In genomic region chr14:22305563-22306127, GRCh38 we compare ENCODE assay signal across 25 cellular contexts.
DNase-seq lines count a peak whose midpoint lies in the region; ATAC-seq, FAIRE-seq and TF ChIP-seq lines count a peak whose summit lies in the region.
"Had no signal": no experiment of that assay in that cellular context is flagged by ENCODE, and none has a peak within 500 bp of the region (broad histone marks: within the 10 kb centered on the region; RNA-seq: fewer than 3 reads in every experiment).

No MANE protein-coding gene starts in this region.

- TF ChIP-seq CTCF in CD4-positive, alpha-beta T cell (IDR thresholded peaks at IDR 0.05), result no peak

- DNase-seq in CD4-positive, alpha-beta T cell, result no peak
- DNase-seq in GM18507 (ENCODE audit: extremely low spot score, insufficient read length, low read depth) (no peak), Karpas-422 (peak; percentile 60), T-helper 17 cell (no peak), LoVo (ENCODE audit: low spot score) (no peak), NCI-H1417 (lab: John Stamatoyannopoulos, UW) (no peak)
- DNase-seq in stimulated activated CD4-positive, alpha-beta T cell treated with anti-CD3 and anti-CD28 coated beads, Interleukin-4, amount 100 ng/mL, for 4 hours, result no peak
- DNase-seq: activated CD4-positive, alpha-beta T cell treated with anti-CD3 and anti-CD28 coated beads, Interleukin-2, amount 10 ng/mL, durations not matched to agents 24 days and 14 days; activated CD8-positive, alpha-beta memory T cell treated with anti-CD3 and anti-CD28 coated beads, Interleukin-2, amount 50 U/mL, for 48 hours; anterior cingulate cortex; dermis blood vessel endothelial cell; DMS79; heart left ventricle; left ventricle myocardium superior; NCI-H1092; NCI-H2081; NK-92 treated with Interleukin-12 subunit alpha and Interleukin-12 subunit beta, amount 100 ng/mL, for 24 hours; stimulated activated CD4-positive, alpha-beta T cell treated with anti-CD3 and anti-CD28 coated beads, Interleukin-1b, Interleukin-23, amount 100 ng/mL, for 48 hours; stimulated activated naive B cell treated with anti-CD40 and anti-IgM and Interleukin-4, amounts not matched to agents 10 μg/mL and 1 μg/mL and 100 μg/mL, for 72 hours had no signal

- H3K27me3 ChIP-seq in CD4-positive, alpha-beta T cell (ENCODE audit: control insufficient read depth, insufficient read depth, low read length), result no peaks in the 10 kb centered on the region
- H3K27me3 ChIP-seq in Karpas-422 (ENCODE audit: low read length), result no peaks in the 10 kb centered on the region; the same call in 1 of the 2 replicates
- H3K27me3 ChIP-seq: neural progenitor cell, tibial nerve had no signal

- POLR2A ChIA-PET in CD4-positive, alpha-beta T cell (lab: Charles Lee), result no interaction called here

- H3K4me3 Mint-ChIP-seq in CD4-positive, alpha-beta T cell, result no peak overlapping the region
- no peak overlapping the region for H3K4me3 Mint-ChIP-seq in T-helper 17 cell
- H3K4me3 Mint-ChIP-seq: activated CD4-positive, alpha-beta T cell treated with anti-CD3 and anti-CD28 coated beads, Interleukin-2, amount 10 ng/mL, durations not matched to agents 24 days and 14 days; neural progenitor cell; stimulated activated naive B cell treated with anti-CD40 and anti-IgM and Interleukin-4, amounts not matched to agents 10 μg/mL and 1 μg/mL and 100 μg/mL, for 72 hours had no signal

- no peak overlapping the region for H3K4me3 ChIP-seq in Karpas-422 (ENCODE audit: low read length)
- H3K4me3 ChIP-seq: heart left ventricle, K562, neural progenitor cell, prostate gland, tibial nerve had no signal

- intact Hi-C loops in CD4-positive, alpha-beta T cell (cut with DNase I, micrococcal nuclease), result no loop called here

- H3K27ac Mint-ChIP-seq in CD4-positive, alpha-beta T cell, result peak overlapping the region; percentile 76
- H3K27ac Mint-ChIP-seq in T-helper 17 cell, result no peak overlapping the region
- H3K27ac Mint-ChIP-seq: activated CD4-positive, alpha-beta T cell treated with anti-CD3 and anti-CD28 coated beads, Interleukin-2, amount 10 ng/mL, durations not matched to agents 24 days and 14 days; neural progenitor cell; stimulated activated naive B cell treated with anti-CD40 and anti-IgM and Interleukin-4, amounts not matched to agents 10 μg/mL and 1 μg/mL and 100 μg/mL, for 72 hours had no signal

- ATAC-seq in CD4-positive, alpha-beta T cell (ENCODE audit: poor library complexity), result peak; percentile 54
- ATAC-seq in T-helper 17 cell, result peak; percentile 37
- ATAC-seq: heart left ventricle; K562; left ventricle myocardium superior; stimulated activated naive B cell treated with anti-CD40 and anti-IgM and Interleukin-4, amounts not matched to agents 10 μg/mL and 1 μg/mL and 100 μg/mL, for 72 hours had no signal

- no peaks in the 10 kb centered on the region for H3K36me3 Mint-ChIP-seq in CD4-positive, alpha-beta T cell (ENCODE audit: low read depth)
- H3K36me3 Mint-ChIP-seq in T-helper 17 cell (ENCODE audit: low read depth), result no peaks in the 10 kb centered on the region
- H3K36me3 Mint-ChIP-seq: neural progenitor cell; stimulated activated naive B cell treated with anti-CD40 and anti-IgM and Interleukin-4, amounts not matched to agents 10 μg/mL and 1 μg/mL and 100 μg/mL, for 72 hours had no signal

- no peaks in the 10 kb centered on the region for H3K9me3 ChIP-seq in CD4-positive, alpha-beta T cell (ENCODE audit: control insufficient read depth, low read length)
- no peaks in the 10 kb centered on the region for H3K9me3 ChIP-seq in Karpas-422 (ENCODE audit: low read length)
- no peaks in the 10 kb centered on the region for H3K9me3 ChIP-seq in T-helper 17 cell (ENCODE audit: control insufficient read depth, low read length, poor library complexity, severe bottlenecking)
- H3K9me3 ChIP-seq: heart left ventricle, prostate gland, tibial nerve had no signal

- no peaks in the 10 kb centered on the region for H3K9me2 ChIP-seq in Karpas-422 (replicated peaks; ENCODE audit: insufficient read depth, low read length)

- no peak overlapping the region for H3K4me2 ChIP-seq in Karpas-422 (ENCODE audit: low read depth, low read length, poor library complexity, severe bottlenecking)
- H3K4me2 ChIP-seq: neural progenitor cell had no signal

- H4K20me1 ChIP-seq in Karpas-422 (ENCODE audit: insufficient read depth, low read depth, low read length), result no peaks in the 10 kb centered on the region

- H3K4me1 Mint-ChIP-seq in CD4-positive, alpha-beta T cell (ENCODE audit: low read depth), result no peaks in the 10 kb centered on the region
- no peaks in the 10 kb centered on the region for H3K4me1 Mint-ChIP-seq in T-helper 17 cell
- H3K4me1 Mint-ChIP-seq: activated CD4-positive, alpha-beta T cell treated with anti-CD3 and anti-CD28 coated beads, Interleukin-2, amount 10 ng/mL, durations not matched to agents 24 days and 14 days; neural progenitor cell; stimulated activated naive B cell treated with anti-CD40 and anti-IgM and Interleukin-4, amounts not matched to agents 10 μg/mL and 1 μg/mL and 100 μg/mL, for 72 hours had no signal

- no peaks in the 10 kb centered on the region for H3K9me3 Mint-ChIP-seq in CD4-positive, alpha-beta T cell
- H3K9me3 Mint-ChIP-seq: activated CD4-positive, alpha-beta T cell treated with anti-CD3 and anti-CD28 coated beads, Interleukin-2, amount 10 ng/mL, durations not matched to agents 24 days and 14 days; neural progenitor cell; stimulated activated naive B cell treated with anti-CD40 and anti-IgM and Interleukin-4, amounts not matched to agents 10 μg/mL and 1 μg/mL and 100 μg/mL, for 72 hours had no signal

- no peak overlapping the region for H3K9ac ChIP-seq in Karpas-422 (ENCODE audit: low read length)
- H3K9ac ChIP-seq: neural progenitor cell had no signal

- peak; percentile 12 for FAIRE-seq in GM18507 (lab: Jason Lieb, UNC)
- FAIRE-seq: endothelial cell of umbilical vein, TTC549 had no signal

- no peak overlapping the region for H3K27ac ChIP-seq in CD4-positive, alpha-beta T cell (ENCODE audit: low read depth, low read length)
- no peak overlapping the region for H3K27ac ChIP-seq in Karpas-422 (ENCODE audit: low read length)
- H3K27ac ChIP-seq: heart left ventricle, neural progenitor cell, prostate gland, tibial nerve had no signal

- no peaks in the 10 kb centered on the region for H3K27me3 Mint-ChIP-seq in CD4-positive, alpha-beta T cell
- no peaks in the 10 kb centered on the region for H3K27me3 Mint-ChIP-seq in T-helper 17 cell
- H3K27me3 Mint-ChIP-seq: activated CD4-positive, alpha-beta T cell treated with anti-CD3 and anti-CD28 coated beads, Interleukin-2, amount 10 ng/mL, durations not matched to agents 24 days and 14 days had no signal

- no peaks in the 10 kb centered on the region for H3K79me2 ChIP-seq in Karpas-422 (ENCODE audit: low read length)

- CTCF ChIA-PET in CD4-positive, alpha-beta T cell (lab: Charles Lee), result no interaction called here

- H3K36me3 ChIP-seq in Karpas-422 (ENCODE audit: insufficient read depth, low read length), result no peaks in the 10 kb centered on the region
- H3K36me3 ChIP-seq: heart left ventricle, neural progenitor cell, prostate gland, tibial nerve had no signal

- H3K4me1 ChIP-seq in Karpas-422 (ENCODE audit: low read length), result peaks cover 2% of the 10 kb centered on the region; the same call in 1 of the 2 replicates
- H3K4me1 ChIP-seq: heart left ventricle, neural progenitor cell, prostate gland, tibial nerve had no signal

- H2AFZ ChIP-seq in Karpas-422 (ENCODE audit: low read length), result no peak overlapping the region
- H2AFZ ChIP-seq: neural progenitor cell had no signal
